ENCODE assay signal across 21 cellular contexts in genomic region chr2:51969349-51969748, GRCh38.
DNase-seq lines count a peak whose midpoint lies in the region; ATAC-seq, FAIRE-seq and TF ChIP-seq lines count a peak whose summit lies in the region.
"Had no signal": no experiment of that assay in that cellular context is flagged by ENCODE, and none has a peak within 500 bp of the region (broad histone marks: within the 10 kb centered on the region; RNA-seq: fewer than 3 reads in every experiment).

No MANE protein-coding gene starts in this region.

- no peak for TF ChIP-seq POLR2A in HepG2 (IDR thresholded peaks at IDR 0.05; ENCODE audit: insufficient read depth in 1 of 2, low read depth in 2 of 2, low read length in 2 of 2)
- no peak for TF ChIP-seq POLR2A in right lobe of liver (IDR thresholded peaks at IDR 0.05)
- no peak for TF ChIP-seq POLR2A in IMR-90 (IDR thresholded peaks at IDR 0.05; ENCODE audit: low read depth, low read length)
- TF ChIP-seq POLR2A in H1 (IDR thresholded peaks at IDR 0.05; ENCODE audit: control extremely low read depth in 1 of 2, low read depth in 2 of 2, low read length in 2 of 2): no peak

- no peak for ATAC-seq in HepG2
- no peak for ATAC-seq in right lobe of liver
- no peak for ATAC-seq in IMR-90 (ENCODE audit: low read depth)
- no peak for ATAC-seq in natural killer cell

- DNase-seq in HepG2 (ENCODE audit: low spot score) (no peak), right lobe of liver (no peak), IMR-90 (no peak), H1 (ENCODE audit: low read depth in 1 of 2, low spot score in 2 of 2) (no peak), natural killer cell (no peak), mesendoderm (no peak)
- DNase-seq: ACHN; BE2C; C1 segment of cervical spinal cord; CD4-positive, alpha-beta memory T cell; CD4-positive, CD25-positive, alpha-beta regulatory T cell; CD8-positive, alpha-beta memory T cell; COR-L47; DMS79 treated with DMSO at 0.1 percent for 48 hours; GF-D8 had no signal

- H3K9ac ChIP-seq in HepG2 (ENCODE audit: insufficient read depth, low read depth, low read length): no peak overlapping the region
- H3K9ac ChIP-seq in IMR-90 (ENCODE audit: low read depth, low read length): no peak overlapping the region
- H3K9ac ChIP-seq in H1 (replicated peaks in 1 of 4; ENCODE audit: extremely low read depth in 1 of 4, low read depth in 3 of 4, low read length in 3 of 4): no peak overlapping the region
- H3K9ac ChIP-seq in mesendoderm (ENCODE audit: low read length): no peak overlapping the region
- H3K9ac ChIP-seq: BLaER1 had no signal

- H3K23me2 ChIP-seq in H1 (ENCODE audit: low read depth, low read length): no peaks in the 10 kb centered on the region

- H2AK5ac ChIP-seq in IMR-90 (ENCODE audit: low read depth, low read length): no peak overlapping the region
- H2AK5ac ChIP-seq in H1 (ENCODE audit: low read depth, low read length): no peak overlapping the region
- H2AK5ac ChIP-seq in mesendoderm (ENCODE audit: low read length): no peak overlapping the region

- H4K91ac ChIP-seq in IMR-90 (ENCODE audit: insufficient read depth, low read depth, low read length) (no peak overlapping the region), H1 (replicated peaks; ENCODE audit: insufficient read length, low read length) (no peak overlapping the region)

- H3K14ac ChIP-seq in IMR-90 (replicated peaks; ENCODE audit: low read depth, low read length) (no peak overlapping the region), H1 (ENCODE audit: insufficient read length) (no peak overlapping the region)

- no peak overlapping the region for H2AFZ ChIP-seq in HepG2 (ENCODE audit: low read length)
- no peak overlapping the region for H2AFZ ChIP-seq in IMR-90 (replicated peaks; ENCODE audit: low read length, poor library complexity)
- no peak overlapping the region for H2AFZ ChIP-seq in H1 (ENCODE audit: low read length)

- H2BK15ac ChIP-seq in IMR-90 (ENCODE audit: low read depth, low read length): no peak overlapping the region
- no peak overlapping the region for H2BK15ac ChIP-seq in H1 (ENCODE audit: low read length)
- H2BK15ac ChIP-seq in mesendoderm (replicated peaks; ENCODE audit: low read depth): no peak overlapping the region

- H3K23ac ChIP-seq in IMR-90 (ENCODE audit: low read depth, low read length) (no peak overlapping the region), H1 (ENCODE audit: insufficient read length) (no peak overlapping the region), mesendoderm (ENCODE audit: low read length) (no peak overlapping the region)

- dilution Hi-C loops in IMR-90 (cut with HindIII; ENCODE audit: low sequenced_read_pairs, unreplicated experiment): no loop called here

- no peak for FAIRE-seq in HepG2 (lab: Jason Lieb, UNC)
- no peak for FAIRE-seq in H1 (lab: Jason Lieb, UNC)
- FAIRE-seq: G401.6, GM12891, GM19239 had no signal

- H4K8ac ChIP-seq in IMR-90 (ENCODE audit: low read depth in 2 of 2, low read length in 2 of 2) (no peak overlapping the region), H1 (ENCODE audit: extremely low read depth, insufficient read depth, low read length) (no peak overlapping the region), mesendoderm (ENCODE audit: low read depth, low read length) (no peak overlapping the region)

- CTCF ChIA-PET in HepG2 (lab: Yijun Ruan, JAX; ENCODE audit: low intra/inter-chr PET ratio, low total read pairs): no interaction called here
- CTCF ChIA-PET in IMR-90 (lab: Yijun Ruan, JAX): no interaction called here
- CTCF ChIA-PET in H1 (lab: Charles Lee; ENCODE audit: partially characterized antibody): no interaction called here

- H4K20me1 ChIP-seq in HepG2 (ENCODE audit: insufficient read depth, low read length) (no peaks in the 10 kb centered on the region), IMR-90 (ENCODE audit: insufficient read depth, low read length) (no peaks in the 10 kb centered on the region), H1 (replicated peaks in 1 of 2; ENCODE audit: control insufficient read depth in 1 of 2, insufficient read depth in 2 of 2, low read length in 2 of 2) (no peaks in the 10 kb centered on the region)
- H4K20me1 ChIP-seq: BLaER1 had no signal

- H2BK120ac ChIP-seq in IMR-90 (ENCODE audit: low read depth, low read length): no peak overlapping the region
- H2BK120ac ChIP-seq in H1 (replicated peaks; ENCODE audit: low read depth, low read length): no peak overlapping the region
- no peak overlapping the region for H2BK120ac ChIP-seq in mesendoderm (ENCODE audit: low read depth, low read length)

- H3K79me1 ChIP-seq in IMR-90 (ENCODE audit: low read depth in 1 of 2, low read length in 2 of 2) (no peaks in the 10 kb centered on the region), H1 (ENCODE audit: low read depth, low read length) (no peaks in the 10 kb centered on the region), mesendoderm (ENCODE audit: low read length) (no peaks in the 10 kb centered on the region)

- POLR2A ChIA-PET in HepG2 (lab: Yijun Ruan, JAX) (no interaction called here), IMR-90 (lab: Charles Lee; ENCODE audit: unreplicated experiment) (no interaction called here), H1 (lab: Charles Lee; ENCODE audit: partially characterized antibody) (no interaction called here)

- in situ Hi-C loops in HepG2 (cut with HindIII; ENCODE audit: extremely low pct_ligation_motif_present, low pct_unique_long_range_greater_than_20kb): no loop called here
- in situ Hi-C loops in IMR-90 (cut with MboI; ENCODE audit: low sequenced_read_pairs): no loop called here

- no peak overlapping the region for H2BK20ac ChIP-seq in IMR-90 (ENCODE audit: low read depth, low read length)
- H2BK20ac ChIP-seq in H1 (ENCODE audit: low read length): no peak overlapping the region

- peaks cover 17 to 18% of the 10 kb centered on the region in 2 donors for H3K9me3 Mint-ChIP-seq in natural killer cell

- H3K36me3 ChIP-seq in HepG2 (replicated peaks in 1 of 2; ENCODE audit: control insufficient read depth in 1 of 2, insufficient read depth in 2 of 2, low read length in 2 of 2) (no peaks in the 10 kb centered on the region), right lobe of liver (no peaks in the 10 kb centered on the region), IMR-90 (ENCODE audit: control insufficient read depth, insufficient read depth, low read length) (no peaks in the 10 kb centered on the region), H1 (ENCODE audit: control insufficient read depth in 2 of 4, insufficient read depth in 4 of 4, low read length in 3 of 4) (no peaks in the 10 kb centered on the region), mesendoderm (ENCODE audit: control insufficient read depth, insufficient read depth, low read length) (no peaks in the 10 kb centered on the region)
- H3K36me3 ChIP-seq: BE2C, BLaER1 had no signal

- no peaks in the 10 kb centered on the region for H3K36me3 Mint-ChIP-seq in natural killer cell
- H3K36me3 Mint-ChIP-seq: CD14-positive monocyte; CD4-positive, alpha-beta memory T cell; CD4-positive, CD25-positive, alpha-beta regulatory T cell; CD8-positive, alpha-beta memory T cell had no signal

- TF ChIP-seq EP300 in HepG2 (IDR thresholded peaks at IDR 0.05; ENCODE audit: low read depth in 2 of 2, low read length in 2 of 2) (no peak), HepG2 (CRISPR knock-in tag; IDR thresholded peaks at IDR 0.05; ENCODE audit: borderline replicate concordance) (no peak), H1 (IDR thresholded peaks at IDR 0.05; ENCODE audit: borderline replicate concordance in 1 of 2, low read depth in 2 of 2, low read length in 2 of 2) (no peak)

- H2BK12ac ChIP-seq in H1 (ENCODE audit: low read depth, low read length): no peak overlapping the region

- H2AK9ac ChIP-seq in IMR-90 (replicated peaks; ENCODE audit: low read depth, low read length, poor library complexity): no peak overlapping the region

- H3K27me3 ChIP-seq in HepG2 (ENCODE audit: control insufficient read depth in 1 of 2, insufficient read depth in 2 of 2, low read length in 2 of 2): no peaks in the 10 kb centered on the region
- no peaks in the 10 kb centered on the region for H3K27me3 ChIP-seq in right lobe of liver
- H3K27me3 ChIP-seq in IMR-90 (ENCODE audit: control insufficient read depth, insufficient read depth, low read length): no peaks in the 10 kb centered on the region
- no peaks in the 10 kb centered on the region for H3K27me3 ChIP-seq in H1 (replicated peaks in 1 of 4; ENCODE audit: control insufficient read depth in 3 of 4, extremely low read depth in 1 of 4, insufficient read depth in 3 of 4, low read length in 3 of 4)
- H3K27me3 ChIP-seq in mesendoderm (ENCODE audit: insufficient read depth, low read length, poor library complexity): no peaks in the 10 kb centered on the region
- H3K27me3 ChIP-seq: BE2C, BLaER1 had no signal

- H4K5ac ChIP-seq in IMR-90 (ENCODE audit: low read depth, low read length): no peak overlapping the region
- no peak overlapping the region for H4K5ac ChIP-seq in H1 (ENCODE audit: insufficient read length, low read depth, low read length)
- H4K5ac ChIP-seq in mesendoderm (ENCODE audit: low read length): no peak overlapping the region

- H3K4me1 ChIP-seq in HepG2 (ENCODE audit: insufficient read depth, low read length): no peaks in the 10 kb centered on the region
- no peaks in the 10 kb centered on the region for H3K4me1 ChIP-seq in right lobe of liver
- H3K4me1 ChIP-seq in IMR-90 (ENCODE audit: control insufficient read depth, insufficient read depth, low read length): no peaks in the 10 kb centered on the region
- H3K4me1 ChIP-seq in H1 (replicated peaks in 1 of 4; ENCODE audit: control insufficient read depth in 3 of 4, insufficient read depth in 4 of 4, low read length in 3 of 4): no peaks in the 10 kb centered on the region
- no peaks in the 10 kb centered on the region for H3K4me1 ChIP-seq in mesendoderm (ENCODE audit: control insufficient read depth, low read depth, low read length)
- H3K4me1 ChIP-seq: BE2C, BLaER1 had no signal

- H3K4me1 Mint-ChIP-seq in natural killer cell: no peaks in the 10 kb centered on the region
- H3K4me1 Mint-ChIP-seq: CD14-positive monocyte; CD4-positive, alpha-beta memory T cell; CD4-positive, CD25-positive, alpha-beta regulatory T cell; CD8-positive, alpha-beta memory T cell had no signal

- TF ChIP-seq CTCF in HepG2 (CRISPR knock-in tag; IDR thresholded peaks at IDR 0.05) (no peak), right lobe of liver (IDR thresholded peaks at IDR 0.05) (no peak), IMR-90 (conservative IDR thresholded peaks at IDR 0.05; ENCODE audit: low read depth, low read length) (no peak), H1 (IDR thresholded peaks at IDR 0.05; ENCODE audit: control extremely low read depth in 1 of 3, insufficient read depth in 1 of 3, low read depth in 1 of 3, low read length in 3 of 3) (no peak), natural killer cell (IDR thresholded peaks at IDR 0.05) (no peak)

- H2BK5ac ChIP-seq in IMR-90 (ENCODE audit: low read depth, low read length, poor library complexity, severe bottlenecking) (no peak overlapping the region), H1 (ENCODE audit: low read depth, low read length) (no peak overlapping the region), mesendoderm (ENCODE audit: low read length) (no peak overlapping the region)

- no peaks in the 10 kb centered on the region for H3K27me3 Mint-ChIP-seq in natural killer cell (ENCODE audit: low read depth in 2 of 2)
- H3K27me3 Mint-ChIP-seq: CD4-positive, alpha-beta memory T cell; CD4-positive, CD25-positive, alpha-beta regulatory T cell; CD8-positive, alpha-beta memory T cell had no signal

- H3K56ac ChIP-seq in IMR-90 (ENCODE audit: extremely low read depth, insufficient read depth, low read length) (no peak overlapping the region), H1 (replicated peaks; ENCODE audit: insufficient read length, low read depth, low read length) (no peak overlapping the region), mesendoderm (ENCODE audit: low read length) (no peak overlapping the region)

- 2% methylated on average over 1 of the region's 1 CpG for WGBS in HepG2 (ENCODE audit: low lambda C conversion rate)
- 15% methylated on average over 1 of the region's 1 CpG for WGBS in right lobe of liver (ENCODE audit: insufficient coverage, low coverage, low lambda C conversion rate, missing lambda C conversion rate)
- 0% methylated on average over 1 of the region's 1 CpG; no CpG with 5 or more reads in 1 of the 2 experiments for WGBS in IMR-90 (ENCODE audit: extremely low coverage in 2 of 2, insufficient read length in 1 of 2), 2 experiments
- WGBS in H1 (ENCODE audit: extremely low coverage in 1 of 2, insufficient coverage in 1 of 2, insufficient read length in 1 of 2, insufficient replicate concordance in 2 of 2, low coverage in 1 of 2, low lambda C conversion rate in 2 of 2, missing lambda C conversion rate in 1 of 2), 2 experiments: 92% methylated on average over 1 of the region's 1 CpG; no CpG with 5 or more reads in 1 of the 2 experiments
- WGBS in mesendoderm (ENCODE audit: extremely low coverage, insufficient coverage, low lambda C conversion rate): no CpG with 5 or more reads among the region's 1 CpG

- H3K9me3 ChIP-seq in HepG2 (ENCODE audit: low read length) (peaks cover 88% of the 10 kb centered on the region), right lobe of liver (no peaks in the 10 kb centered on the region), IMR-90 (ENCODE audit: control insufficient read depth, insufficient read depth, low read length) (no peaks in the 10 kb centered on the region), H1 (ENCODE audit: insufficient read depth in 2 of 2, low read depth in 1 of 2, low read length in 1 of 2) (no peaks in the 10 kb centered on the region)
- H3K9me3 ChIP-seq: BE2C, BLaER1 had no signal

- H3K4me3 ChIP-seq in HepG2 (replicated peaks in 1 of 3; ENCODE audit: insufficient read depth in 1 of 3, low read depth in 2 of 3, low read length in 3 of 3) (no peak overlapping the region), right lobe of liver (no peak overlapping the region), IMR-90 (ENCODE audit: insufficient read depth, low read depth, low read length) (no peak overlapping the region), H1 (ENCODE audit: extremely low read depth in 1 of 4, insufficient read depth in 2 of 4, low read depth in 3 of 4, low read length in 4 of 4) (no peak overlapping the region), mesendoderm (ENCODE audit: low read length) (no peak overlapping the region)
- H3K4me3 ChIP-seq: BLaER1 had no signal

- intact Hi-C loops in HepG2 (cut with micrococcal nuclease; ENCODE audit: unreplicated experiment): no loop called here
- intact Hi-C loops in right lobe of liver (cut with DNase I): no loop called here
- intact Hi-C loops in IMR-90 (cut with micrococcal nuclease): no loop called here
- intact Hi-C loops in natural killer cell (cut with micrococcal nuclease): no loop called here

- no peak overlapping the region for H3K4ac ChIP-seq in IMR-90 (ENCODE audit: low read depth, low read length)
- H3K4ac ChIP-seq in H1 (replicated peaks; ENCODE audit: insufficient read length, low read depth, low read length): no peak overlapping the region
- no peak overlapping the region for H3K4ac ChIP-seq in mesendoderm (ENCODE audit: low read depth, low read length)

- H3K4me2 ChIP-seq in HepG2 (ENCODE audit: low read depth, low read length): no peak overlapping the region
- no peak overlapping the region for H3K4me2 ChIP-seq in IMR-90 (ENCODE audit: low read depth, low read length)
- no peak overlapping the region for H3K4me2 ChIP-seq in H1 (ENCODE audit: insufficient read depth in 1 of 2, low read depth in 2 of 2, low read length in 2 of 2)
- no peak overlapping the region for H3K4me2 ChIP-seq in mesendoderm (ENCODE audit: low read length)
- H3K4me2 ChIP-seq: BLaER1 had no signal

- no peak overlapping the region for H3K27ac Mint-ChIP-seq in natural killer cell
- H3K27ac Mint-ChIP-seq: CD14-positive monocyte; CD4-positive, alpha-beta memory T cell; CD4-positive, CD25-positive, alpha-beta regulatory T cell; CD8-positive, alpha-beta memory T cell had no signal

- H3K79me2 ChIP-seq in HepG2 (ENCODE audit: insufficient read depth, low read length) (no peaks in the 10 kb centered on the region), H1 (ENCODE audit: control insufficient read depth in 1 of 2, insufficient read depth in 2 of 2, low read length in 2 of 2) (no peaks in the 10 kb centered on the region), mesendoderm (ENCODE audit: control insufficient read depth, insufficient read depth, low read length) (no peaks in the 10 kb centered on the region)

- H3K4me3 Mint-ChIP-seq in natural killer cell: no peak overlapping the region
- H3K4me3 Mint-ChIP-seq: CD14-positive monocyte; CD4-positive, alpha-beta memory T cell; CD4-positive, CD25-positive, alpha-beta regulatory T cell; CD8-positive, alpha-beta memory T cell had no signal

- H3K18ac ChIP-seq in IMR-90 (ENCODE audit: low read depth, low read length) (no peak overlapping the region), H1 (ENCODE audit: extremely low read depth, low read length) (no peak overlapping the region), mesendoderm (ENCODE audit: low read length) (no peak overlapping the region)

- H3K27ac ChIP-seq in HepG2 (ENCODE audit: extremely low read length, insufficient read depth, low read length) (no peak overlapping the region), right lobe of liver (no peak overlapping the region), IMR-90 (ENCODE audit: insufficient read depth, low read length) (no peak overlapping the region), H1 (ENCODE audit: low read depth, low read length) (no peak overlapping the region), mesendoderm (ENCODE audit: low read depth, low read length) (no peak overlapping the region)
- H3K27ac ChIP-seq: 22Rv1, BLaER1 had no signal

- BruUV-seq in HepG2 (replicated peaks; lab: Mats Ljungman, UMichigan) (no TSS peak), IMR-90 (replicated peaks; lab: Mats Ljungman, UMichigan) (no TSS peak)

- no peaks in the 10 kb centered on the region for H3K9me1 ChIP-seq in IMR-90 (ENCODE audit: insufficient read depth, low read length)

- no peak for TF ChIP-seq RAD21 in HepG2 (CRISPR knock-in tag; IDR thresholded peaks at IDR 0.05)
- no peak for TF ChIP-seq RAD21 in IMR-90 (IDR thresholded peaks at IDR 0.05; ENCODE audit: low read length)
- no peak for TF ChIP-seq RAD21 in H1 (IDR thresholded peaks at IDR 0.05 in 1 of 2, conservative IDR thresholded peaks at IDR 0.05 in 1 of 2; ENCODE audit: low read depth in 2 of 2, low read length in 2 of 2)

Comparison
In these comparisons a context has a peak if more than half of its experiments do, and no peak if none do; other contexts are left out.
1. Of the 41 proteins assayed by ChIP-seq in both HepG2 and H1: peak only in HepG2: none; only in H1: none; in both: MAFK; in neither: 40.